Comparison of ENCODE assay signal across 7 cellular contexts in the genomic region with DNA sequence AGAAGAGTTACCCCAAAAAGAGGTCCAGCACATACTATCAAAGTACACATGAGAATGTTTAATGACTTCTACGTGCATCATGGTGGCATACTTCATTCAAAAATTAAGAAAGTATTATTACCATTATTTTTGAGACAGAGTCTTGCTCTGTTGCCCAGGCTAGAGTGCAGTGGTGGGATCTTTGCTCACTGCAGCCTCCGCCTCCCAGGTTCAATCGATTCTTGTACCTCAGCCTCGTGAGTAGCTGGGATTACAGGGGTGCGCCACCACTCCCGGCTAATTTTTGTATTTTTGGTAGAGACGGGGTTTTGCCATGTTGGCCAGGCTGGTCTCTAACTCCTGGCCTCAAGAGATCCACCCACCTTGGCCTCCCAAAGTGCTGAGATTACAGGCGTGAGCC. TPM values are rescaled to one million over a fixed set of nuclear protein-coding genes. Genes with fewer than 3 reads are reported as not detected.
DNase-seq lines count a peak whose midpoint lies in the region; ATAC-seq, FAIRE-seq and TF ChIP-seq lines count a peak whose summit lies in the region.
"Not testable (repeated sequence)": the region's sequence is repeated elsewhere in the genome, so short reads cannot be mapped to it uniquely, and the experiment has no call there.

No MANE protein-coding gene starts in this region.

- not testable (repeated sequence) for TF ChIP-seq POLR2A in endothelial cell of umbilical vein (IDR thresholded peaks at IDR 0.05; ENCODE audit: low read depth, low read length)

- dilution Hi-C loops in endothelial cell of umbilical vein (cut with MboI; ENCODE audit: extremely low pct_ligation_motif_present, low sequenced_read_pairs) = not testable (repeated sequence)

- not testable (repeated sequence) for ATAC-seq in activated T-helper 17 cell treated with anti-CD3 and anti-CD28 coated beads, Interleukin-2, amount 50 U/mL, for 72 hours (replicated peaks); stimulated activated memory B cell treated with anti-CD40 and anti-IgM and Interleukin-4, amounts not matched to agents 10 μg/mL and 1 μg/mL and 100 μg/mL, for 72 hours

- not testable (repeated sequence) for H3K9me3 ChIP-seq in SK-N-SH; endothelial cell of umbilical vein (replicated peaks; ENCODE audit: control insufficient read depth, insufficient read depth, low read length); osteoblast (ENCODE audit: low read depth, low read length)

- H3K79me2 ChIP-seq in ACC112 (ENCODE audit: control insufficient read depth, insufficient read depth, low read length, unreplicated experiment); SK-N-SH (ENCODE audit: insufficient read depth); endothelial cell of umbilical vein (ENCODE audit: control insufficient read depth, insufficient read depth, low read length); osteoblast (ENCODE audit: insufficient read depth, low read length): not testable (repeated sequence)

- H3K27ac Mint-ChIP-seq in activated T-helper 17 cell treated with anti-CD3 and anti-CD28 coated beads, Interleukin-2, amount 50 U/mL, for 72 hours = peak overlapping the region; percentile 53
- H3K27ac Mint-ChIP-seq in stimulated activated memory B cell treated with anti-CD40 and anti-IgM and Interleukin-4, amounts not matched to agents 10 μg/mL and 1 μg/mL and 100 μg/mL, for 72 hours = peak overlapping the region; percentile 83

- not testable (repeated sequence) for H3K4me2 ChIP-seq in SK-N-SH; endothelial cell of umbilical vein (ENCODE audit: insufficient read depth, low read length); osteoblast (ENCODE audit: insufficient read depth, low read length)

- CTCF ChIA-PET in SK-N-SH (lab: Yijun Ruan, JAX); endothelial cell of umbilical vein (lab: Charles Lee): not testable (repeated sequence)

- not testable (repeated sequence) for TF ChIP-seq RAD21 in SK-N-SH (IDR thresholded peaks at IDR 0.05; ENCODE audit: low read length)

- intact Hi-C loops in endothelial cell of umbilical vein (cut with micrococcal nuclease) = loop anchor here (1.0 kb wide), 1 partner anchor 45 kb away; no protein-coding TSS in a partner anchor

- H3K36me3 ChIP-seq in ACC112 (ENCODE audit: insufficient read depth, low read length); SK-N-SH (replicated peaks in 1 of 2; ENCODE audit: control insufficient read depth in 1 of 2, insufficient read depth in 2 of 2, low read length in 1 of 2); endothelial cell of umbilical vein (ENCODE audit: control insufficient read depth in 2 of 2, extremely low read depth in 1 of 2, insufficient read depth in 2 of 2, low read length in 2 of 2); osteoblast (ENCODE audit: insufficient read depth, low read length): not testable (repeated sequence)

- H3K9me1 ChIP-seq in endothelial cell of umbilical vein (replicated peaks; ENCODE audit: control insufficient read depth, extremely low read depth, insufficient read depth, low read length) = not testable (repeated sequence)

- TF ChIP-seq CTCF in SK-N-SH (IDR thresholded peaks at IDR 0.05); endothelial cell of umbilical vein (IDR thresholded peaks at IDR 0.05; ENCODE audit: extremely low read depth in 1 of 2, insufficient read depth in 1 of 2, low read depth in 1 of 2, low read length in 2 of 2); osteoblast (IDR thresholded peaks at IDR 0.05; ENCODE audit: extremely low read depth, low read depth, low read length): not testable (repeated sequence)

- H3K27me3 Mint-ChIP-seq in activated T-helper 17 cell treated with anti-CD3 and anti-CD28 coated beads, Interleukin-2, amount 50 U/mL, for 72 hours; stimulated activated memory B cell treated with anti-CD40 and anti-IgM and Interleukin-4, amounts not matched to agents 10 μg/mL and 1 μg/mL and 100 μg/mL, for 72 hours: not testable (repeated sequence)

- not testable (repeated sequence) for FAIRE-seq in endothelial cell of umbilical vein (lab: Jason Lieb, UNC)

- H3K27ac ChIP-seq in ACC112 (ENCODE audit: low read depth, low read length) (peak overlapping the region; percentile 45), endothelial cell of umbilical vein (ENCODE audit: insufficient read depth, low read depth, low read length) (peak overlapping the region; percentile 21), osteoblast (ENCODE audit: low read depth, low read length) (peak overlapping the region; percentile 77)
- H3K27ac ChIP-seq in SK-N-SH (ENCODE audit: low read depth in 2 of 2, low read length in 1 of 2) = not testable (repeated sequence)

- H3K9me3 Mint-ChIP-seq in activated T-helper 17 cell treated with anti-CD3 and anti-CD28 coated beads, Interleukin-2, amount 50 U/mL, for 72 hours; stimulated activated memory B cell treated with anti-CD40 and anti-IgM and Interleukin-4, amounts not matched to agents 10 μg/mL and 1 μg/mL and 100 μg/mL, for 72 hours: not testable (repeated sequence)

- POLR2A ChIA-PET in SK-N-SH (lab: Yijun Ruan, JAX); endothelial cell of umbilical vein (lab: Charles Lee): not testable (repeated sequence)

- WGBS in SK-N-SH (ENCODE audit: low lambda C conversion rate) = 94% methylated on average over 8 of the region's 8 CpGs

- not testable (repeated sequence) for H3K9me2 ChIP-seq in SK-N-SH

- not testable (repeated sequence) for DNase-seq in SK-N-SH; endothelial cell of umbilical vein (ENCODE audit: low read depth, low spot score); osteoblast (ENCODE audit: insufficient read length, low spot score, missing footprints)
- peak; percentile 3 for DNase-seq in activated CD8-positive, alpha-beta memory T cell treated with anti-CD3 and anti-CD28 coated beads for 24 hours

- peak overlapping the region; percentile 33 for H3K4me3 Mint-ChIP-seq in activated T-helper 17 cell treated with anti-CD3 and anti-CD28 coated beads, Interleukin-2, amount 50 U/mL, for 72 hours
- H3K4me3 Mint-ChIP-seq in stimulated activated memory B cell treated with anti-CD40 and anti-IgM and Interleukin-4, amounts not matched to agents 10 μg/mL and 1 μg/mL and 100 μg/mL, for 72 hours = not testable (repeated sequence)

- H4K20me1 ChIP-seq in SK-N-SH (ENCODE audit: insufficient read depth); endothelial cell of umbilical vein (replicated peaks; ENCODE audit: control insufficient read depth, extremely low read depth, insufficient read depth, low read length); osteoblast (ENCODE audit: insufficient read depth, low read length): not testable (repeated sequence)

- H3K36me3 Mint-ChIP-seq in activated T-helper 17 cell treated with anti-CD3 and anti-CD28 coated beads, Interleukin-2, amount 50 U/mL, for 72 hours (ENCODE audit: low read depth); stimulated activated memory B cell treated with anti-CD40 and anti-IgM and Interleukin-4, amounts not matched to agents 10 μg/mL and 1 μg/mL and 100 μg/mL, for 72 hours: not testable (repeated sequence)

- H3K4me3 ChIP-seq in ACC112 (ENCODE audit: low read depth, low read length); SK-N-SH (ENCODE audit: low read depth in 2 of 2, low read length in 1 of 2); endothelial cell of umbilical vein (replicated peaks in 1 of 3; ENCODE audit: insufficient read depth in 1 of 3, low read depth in 1 of 3, low read length in 3 of 3); osteoblast (ENCODE audit: insufficient read depth, low read length): not testable (repeated sequence)

- not testable (repeated sequence) for H3F3A ChIP-seq in SK-N-SH (replicated peaks; ENCODE audit: insufficient read depth)

- peaks cover 15% of the 10 kb centered on the region for H3K4me1 Mint-ChIP-seq in activated T-helper 17 cell treated with anti-CD3 and anti-CD28 coated beads, Interleukin-2, amount 50 U/mL, for 72 hours
- peaks cover 31% of the 10 kb centered on the region for H3K4me1 Mint-ChIP-seq in stimulated activated memory B cell treated with anti-CD40 and anti-IgM and Interleukin-4, amounts not matched to agents 10 μg/mL and 1 μg/mL and 100 μg/mL, for 72 hours

- TF ChIP-seq EP300 in SK-N-SH (IDR thresholded peaks at IDR 0.05; ENCODE audit: borderline replicate concordance in 1 of 2, low read depth in 1 of 2, low read length in 1 of 2) = not testable (repeated sequence)

- not testable (repeated sequence) for H3K9ac ChIP-seq in SK-N-SH; endothelial cell of umbilical vein (replicated peaks; ENCODE audit: extremely low read depth, insufficient read depth, low read length)

- TSS peak; percentile 31 for BruUV-seq in endothelial cell of umbilical vein (replicated peaks; lab: Mats Ljungman, UMichigan)

- not testable (repeated sequence) for H2AFZ ChIP-seq in ACC112 (ENCODE audit: low read length, unreplicated experiment); endothelial cell of umbilical vein (ENCODE audit: low read depth, low read length); osteoblast (ENCODE audit: low read length)
- 0 out of 2 replicates have a peak overlapping the region, but pooled peaks have one; percentile 19 for H2AFZ ChIP-seq in SK-N-SH (ENCODE audit: low read depth)

- not testable (repeated sequence) for H3K27me3 ChIP-seq in ACC112 (ENCODE audit: insufficient read depth, low read length); SK-N-SH (ENCODE audit: insufficient read depth); endothelial cell of umbilical vein (ENCODE audit: control insufficient read depth in 2 of 2, insufficient read depth in 2 of 2, low read length in 2 of 2); osteoblast (ENCODE audit: insufficient read depth, low read length)

- peaks cover 15% of the 10 kb centered on the region for H3K4me1 ChIP-seq in ACC112 (ENCODE audit: control insufficient read depth, insufficient read depth, low read length, unreplicated experiment)
- H3K4me1 ChIP-seq in SK-N-SH (ENCODE audit: control insufficient read depth in 1 of 2, insufficient read depth in 2 of 2, low read depth in 1 of 2, low read length in 1 of 2); endothelial cell of umbilical vein (ENCODE audit: control insufficient read depth, extremely low read depth, insufficient read depth, low read length); osteoblast (ENCODE audit: insufficient read depth, low read length): not testable (repeated sequence)

RNA-seq across cellular contexts. Expression of a gene that starts 12.3 kb away (rescaled TPM):
- 0.76 and 0.86 TPM in 2 replicates for polyA plus RNA-seq in SK-N-SH (2012; rRNA removed)
- polyA plus RNA-seq in SK-N-SH (2012; cell fraction: cytosol; rRNA removed) = 0.50 and 0.68 TPM in 2 replicates
- polyA plus RNA-seq in SK-N-SH (2012; cell fraction: nucleus; rRNA removed) = 2.2 and 2.4 TPM in 2 replicates
- 100 to 1,000 TPM in 1 of 2 donors, 10 to 100 TPM in 1; 97.3 to 129 TPM for total RNA-seq in activated T-helper 17 cell treated with anti-CD3 and anti-CD28 coated beads, Interleukin-2, amount 50 U/mL, for 72 hours
- total RNA-seq in endothelial cell of umbilical vein = 0.25 and 1.9 TPM in 2 replicates
- 0.69 and 1.3 TPM in 2 replicates for polyA plus RNA-seq in endothelial cell of umbilical vein
- 0.39 and 0.62 TPM in 2 replicates for polyA plus RNA-seq in endothelial cell of umbilical vein (2011; cell fraction: cytosol; rRNA removed)
- polyA plus RNA-seq in endothelial cell of umbilical vein (2011; cell fraction: nucleus; rRNA removed) = 0.68 and 0.84 TPM in 2 replicates
- 0.68 TPM in 1 of 2 replicates, not detected in the other for polyA plus RNA-seq in endothelial cell of umbilical vein (2012)
- polyA minus RNA-seq in endothelial cell of umbilical vein = not detected in 2 replicates
- not detected for polyA minus RNA-seq in endothelial cell of umbilical vein (2011; cell fraction: cytosol; rRNA and poly(A)+ RNA removed)
- 0.29 and 0.96 TPM in 2 replicates for polyA minus RNA-seq in endothelial cell of umbilical vein (2011; cell fraction: nucleus; rRNA and poly(A)+ RNA removed)
- 0.36 and 0.59 TPM in 2 replicates for total RNA-seq in osteoblast

Comparison
In these comparisons a context has a peak if more than half of its experiments do, and no peak if none do; other contexts are left out.
1. RNA of a gene that starts 12.3 kb away (total RNA-seq): 97.3 to 129 TPM in activated T-helper 17 cell treated with anti-CD3 and anti-CD28 coated beads, Interleukin-2, amount 50 U/mL, for 72 hours; 0.25 to 1.9 TPM in endothelial cell of umbilical vein and 0.36 to 0.59 TPM in osteoblast; every median in the first group is over 10 times any median in the second.